1 cellular context compared by ENCODE assay signal in the genomic region with DNA sequence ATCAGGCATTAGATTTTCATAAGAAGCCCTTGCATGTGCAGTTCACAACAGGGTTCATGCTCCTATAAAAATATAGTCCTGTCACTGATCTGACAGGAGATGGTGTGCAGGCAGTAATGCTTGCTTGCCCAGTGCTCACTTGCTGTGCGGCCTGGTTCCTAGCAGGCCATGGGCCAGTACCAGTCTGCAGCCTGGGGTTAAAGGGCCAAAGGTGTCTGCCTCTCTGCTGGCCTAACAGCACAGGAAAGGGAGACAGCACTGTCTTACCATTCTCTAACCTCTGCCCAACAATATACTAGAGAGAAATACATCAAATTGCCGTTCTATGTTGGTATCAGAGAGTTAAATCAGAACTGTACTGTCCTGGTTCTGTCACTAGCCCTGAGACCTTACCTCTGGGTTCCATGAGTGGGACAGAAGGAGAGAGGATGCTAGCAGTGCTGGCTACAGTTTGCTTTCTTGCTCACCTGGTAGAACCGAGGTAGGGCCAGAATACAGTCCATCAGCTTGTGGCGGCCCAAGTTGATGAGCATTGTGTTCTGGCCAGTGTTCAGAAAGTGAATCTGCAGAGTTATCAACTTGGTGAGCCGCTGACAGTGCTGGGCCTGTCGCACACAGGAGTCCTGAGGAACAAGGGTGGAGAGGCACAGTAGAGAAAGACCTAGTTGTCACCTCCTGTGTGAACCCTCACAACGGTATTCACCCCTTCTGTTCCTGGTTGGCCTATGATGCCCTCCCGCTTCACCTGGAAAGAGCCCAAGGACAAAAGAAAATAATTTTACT.
TF ChIP-seq lines count a peak whose summit lies in the region.

No MANE protein-coding gene starts in this region.

TF ChIP-seq in H1, 55 proteins besides CTCF, POLR2A, EP300 and RAD21:
- TF ChIP-seq POLR2AphosphoS5 (IDR thresholded peaks at IDR 0.05; ENCODE audit: low read depth, low read length), result 0 out of 2 replicates have a peak, but pooled peaks have one; percentile 50
- TF ChIP-seq, protein P1, sequence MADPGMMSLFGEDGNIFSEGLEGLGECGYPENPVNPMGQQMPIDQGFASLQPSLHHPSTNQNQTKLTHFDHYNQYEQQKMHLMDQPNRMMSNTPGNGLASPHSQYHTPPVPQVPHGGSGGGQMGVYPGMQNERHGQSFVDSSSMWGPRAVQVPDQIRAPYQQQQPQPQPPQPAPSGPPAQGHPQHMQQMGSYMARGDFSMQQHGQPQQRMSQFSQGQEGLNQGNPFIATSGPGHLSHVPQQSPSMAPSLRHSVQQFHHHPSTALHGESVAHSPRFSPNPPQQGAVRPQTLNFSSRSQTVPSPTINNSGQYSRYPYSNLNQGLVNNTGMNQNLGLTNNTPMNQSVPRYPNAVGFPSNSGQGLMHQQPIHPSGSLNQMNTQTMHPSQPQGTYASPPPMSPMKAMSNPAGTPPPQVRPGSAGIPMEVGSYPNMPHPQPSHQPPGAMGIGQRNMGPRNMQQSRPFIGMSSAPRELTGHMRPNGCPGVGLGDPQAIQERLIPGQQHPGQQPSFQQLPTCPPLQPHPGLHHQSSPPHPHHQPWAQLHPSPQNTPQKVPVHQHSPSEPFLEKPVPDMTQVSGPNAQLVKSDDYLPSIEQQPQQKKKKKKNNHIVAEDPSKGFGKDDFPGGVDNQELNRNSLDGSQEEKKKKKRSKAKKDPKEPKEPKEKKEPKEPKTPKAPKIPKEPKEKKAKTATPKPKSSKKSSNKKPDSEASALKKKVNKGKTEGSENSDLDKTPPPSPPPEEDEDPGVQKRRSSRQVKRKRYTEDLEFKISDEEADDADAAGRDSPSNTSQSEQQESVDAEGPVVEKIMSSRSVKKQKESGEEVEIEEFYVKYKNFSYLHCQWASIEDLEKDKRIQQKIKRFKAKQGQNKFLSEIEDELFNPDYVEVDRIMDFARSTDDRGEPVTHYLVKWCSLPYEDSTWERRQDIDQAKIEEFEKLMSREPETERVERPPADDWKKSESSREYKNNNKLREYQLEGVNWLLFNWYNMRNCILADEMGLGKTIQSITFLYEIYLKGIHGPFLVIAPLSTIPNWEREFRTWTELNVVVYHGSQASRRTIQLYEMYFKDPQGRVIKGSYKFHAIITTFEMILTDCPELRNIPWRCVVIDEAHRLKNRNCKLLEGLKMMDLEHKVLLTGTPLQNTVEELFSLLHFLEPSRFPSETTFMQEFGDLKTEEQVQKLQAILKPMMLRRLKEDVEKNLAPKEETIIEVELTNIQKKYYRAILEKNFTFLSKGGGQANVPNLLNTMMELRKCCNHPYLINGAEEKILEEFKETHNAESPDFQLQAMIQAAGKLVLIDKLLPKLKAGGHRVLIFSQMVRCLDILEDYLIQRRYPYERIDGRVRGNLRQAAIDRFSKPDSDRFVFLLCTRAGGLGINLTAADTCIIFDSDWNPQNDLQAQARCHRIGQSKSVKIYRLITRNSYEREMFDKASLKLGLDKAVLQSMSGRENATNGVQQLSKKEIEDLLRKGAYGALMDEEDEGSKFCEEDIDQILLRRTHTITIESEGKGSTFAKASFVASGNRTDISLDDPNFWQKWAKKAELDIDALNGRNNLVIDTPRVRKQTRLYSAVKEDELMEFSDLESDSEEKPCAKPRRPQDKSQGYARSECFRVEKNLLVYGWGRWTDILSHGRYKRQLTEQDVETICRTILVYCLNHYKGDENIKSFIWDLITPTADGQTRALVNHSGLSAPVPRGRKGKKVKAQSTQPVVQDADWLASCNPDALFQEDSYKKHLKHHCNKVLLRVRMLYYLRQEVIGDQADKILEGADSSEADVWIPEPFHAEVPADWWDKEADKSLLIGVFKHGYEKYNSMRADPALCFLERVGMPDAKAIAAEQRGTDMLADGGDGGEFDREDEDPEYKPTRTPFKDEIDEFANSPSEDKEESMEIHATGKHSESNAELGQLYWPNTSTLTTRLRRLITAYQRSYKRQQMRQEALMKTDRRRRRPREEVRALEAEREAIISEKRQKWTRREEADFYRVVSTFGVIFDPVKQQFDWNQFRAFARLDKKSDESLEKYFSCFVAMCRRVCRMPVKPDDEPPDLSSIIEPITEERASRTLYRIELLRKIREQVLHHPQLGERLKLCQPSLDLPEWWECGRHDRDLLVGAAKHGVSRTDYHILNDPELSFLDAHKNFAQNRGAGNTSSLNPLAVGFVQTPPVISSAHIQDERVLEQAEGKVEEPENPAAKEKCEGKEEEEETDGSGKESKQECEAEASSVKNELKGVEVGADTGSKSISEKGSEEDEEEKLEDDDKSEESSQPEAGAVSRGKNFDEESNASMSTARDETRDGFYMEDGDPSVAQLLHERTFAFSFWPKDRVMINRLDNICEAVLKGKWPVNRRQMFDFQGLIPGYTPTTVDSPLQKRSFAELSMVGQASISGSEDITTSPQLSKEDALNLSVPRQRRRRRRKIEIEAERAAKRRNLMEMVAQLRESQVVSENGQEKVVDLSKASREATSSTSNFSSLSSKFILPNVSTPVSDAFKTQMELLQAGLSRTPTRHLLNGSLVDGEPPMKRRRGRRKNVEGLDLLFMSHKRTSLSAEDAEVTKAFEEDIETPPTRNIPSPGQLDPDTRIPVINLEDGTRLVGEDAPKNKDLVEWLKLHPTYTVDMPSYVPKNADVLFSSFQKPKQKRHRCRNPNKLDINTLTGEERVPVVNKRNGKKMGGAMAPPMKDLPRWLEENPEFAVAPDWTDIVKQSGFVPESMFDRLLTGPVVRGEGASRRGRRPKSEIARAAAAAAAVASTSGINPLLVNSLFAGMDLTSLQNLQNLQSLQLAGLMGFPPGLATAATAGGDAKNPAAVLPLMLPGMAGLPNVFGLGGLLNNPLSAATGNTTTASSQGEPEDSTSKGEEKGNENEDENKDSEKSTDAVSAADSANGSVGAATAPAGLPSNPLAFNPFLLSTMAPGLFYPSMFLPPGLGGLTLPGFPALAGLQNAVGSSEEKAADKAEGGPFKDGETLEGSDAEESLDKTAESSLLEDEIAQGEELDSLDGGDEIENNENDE (IDR thresholded peaks at IDR 0.05; ENCODE audit: insufficient replicate concordance, low read length), result no peak
